In genomic region chr10:50861370-50861769, GRCh38 we compare ENCODE assay signal across 1 cellular context.
TF ChIP-seq lines count a peak whose summit lies in the region.

No MANE protein-coding gene starts in this region.

TF ChIP-seq in K562, 482 proteins besides CTCF, POLR2A, EP300 and RAD21 (continued from another document):
- TF ChIP-seq AFF4 (CRISPR knock-in tag; IDR thresholded peaks at IDR 0.05): no peak
- peak; percentile 79; the same call in 1 of the 2 replicates for TF ChIP-seq TGIF2 (CRISPR knock-in tag; IDR thresholded peaks at IDR 0.05)
- TF ChIP-seq MLLT1 (IDR thresholded peaks at IDR 0.05): no peak
- TF ChIP-seq SAFB (IDR thresholded peaks at IDR 0.05; ENCODE audit: borderline replicate concordance, low read depth, low read length): peak; percentile 81; the same call in 1 of the 2 replicates
- TF ChIP-seq NFXL1 (CRISPR knock-in tag; IDR thresholded peaks at IDR 0.05): no peak
- TF ChIP-seq ZBTB43 (CRISPR knock-in tag; IDR thresholded peaks at IDR 0.05): peak; percentile 89; the same call in 1 of the 2 replicates
- TF ChIP-seq CREB3 (tag; conservative IDR thresholded peaks at IDR 0.05; ENCODE audit: low read depth): no peak
- TF ChIP-seq TSHZ1 (CRISPR knock-in tag; IDR thresholded peaks at IDR 0.05): no peak
- no peak for TF ChIP-seq KDM2B (CRISPR knock-in tag; IDR thresholded peaks at IDR 0.05)
- TF ChIP-seq PRDM10 (IDR thresholded peaks at IDR 0.05; ENCODE audit: partially characterized antibody): no peak
- no peak for TF ChIP-seq GTF3C2 (IDR thresholded peaks at IDR 0.05; ENCODE audit: borderline replicate concordance, extremely low read depth, insufficient read length)
- 0 out of 2 replicates have a peak, but pooled peaks have one; percentile 69 for TF ChIP-seq FOXP4 (CRISPR knock-in tag; IDR thresholded peaks at IDR 0.05; ENCODE audit: borderline replicate concordance)
- no peak for TF ChIP-seq RBFOX2 (IDR thresholded peaks at IDR 0.05; ENCODE audit: low read depth, low read length)
- peak; percentile 96 for TF ChIP-seq ZNF232 (CRISPR knock-in tag; IDR thresholded peaks at IDR 0.05)
- no peak for TF ChIP-seq ETV6 (IDR thresholded peaks at IDR 0.05; ENCODE audit: borderline replicate concordance in 1 of 2, low read depth in 2 of 2, low read length in 1 of 2)
- TF ChIP-seq ETV6 (CRISPR knock-in tag; IDR thresholded peaks at IDR 0.05; ENCODE audit: borderline replicate concordance): peak; percentile 93; the same call in 1 of the 2 replicates
- peak; percentile 95 for TF ChIP-seq ZNF217 (CRISPR knock-in tag; IDR thresholded peaks at IDR 0.05)
- no peak for TF ChIP-seq CBX5 (IDR thresholded peaks at IDR 0.05; ENCODE audit: borderline replicate concordance, low read depth)
- peak; percentile 85; the same call in 1 of the 2 replicates for TF ChIP-seq ZNF224 (CRISPR knock-in tag; IDR thresholded peaks at IDR 0.05)
- TF ChIP-seq ZSCAN29 (IDR thresholded peaks at IDR 0.05): no peak
TF ChIP-seq in K562: peak in this region for 9.
